In genomic region chr10:57023626-57024025, GRCh38 we compare ENCODE assay signal across 3 cellular contexts.
"Had no signal": no experiment of that assay in that cellular context is flagged by ENCODE, and none has a peak within 500 bp of the region (broad histone marks: within the 10 kb centered on the region; RNA-seq: fewer than 3 reads in every experiment).

No MANE protein-coding gene starts in this region.

- ATAC-seq: GM12878 had no signal

- DNase-seq: GDM1, GF-D8 had no signal
